In genomic region chr7:130912910-130913720, GRCh38 we compare ENCODE assay signal across 8 cellular contexts.
DNase-seq lines count a peak whose midpoint lies in the region; ATAC-seq and TF ChIP-seq lines count a peak whose summit lies in the region.

No MANE protein-coding gene starts in this region.

- H3K27me3 ChIP-seq in CD4-positive, alpha-beta T cell (ENCODE audit: control insufficient read depth, insufficient read depth, low read length), result no peaks in the 10 kb centered on the region
- H3K27me3 ChIP-seq in adipocyte (replicated peaks; ENCODE audit: control insufficient read depth, insufficient read depth, low read length), result no peaks in the 10 kb centered on the region
- H3K27me3 ChIP-seq in iPS-20b (ENCODE audit: insufficient read depth, low read length), result no peaks in the 10 kb centered on the region

- peak overlapping the region; percentile 91 for H3K4me3 ChIP-seq in adipocyte (ENCODE audit: low read length)
- no peak overlapping the region for H3K4me3 ChIP-seq in iPS-20b (ENCODE audit: low read length)

- peak overlapping the region; percentile 92 for H3K4me3 Mint-ChIP-seq in CD4-positive, alpha-beta T cell

- TF ChIP-seq CTCF in CD4-positive, alpha-beta T cell (IDR thresholded peaks at IDR 0.05), result no peak

- peak; percentile 90 for ATAC-seq in CD4-positive, alpha-beta T cell (ENCODE audit: poor library complexity)
- ATAC-seq in GM19467 (IDR thresholded peaks at IDR 0.05; ENCODE audit: unreplicated experiment), result peak; percentile 79
- ATAC-seq in HG03575 (IDR thresholded peaks at IDR 0.05; ENCODE audit: extremely low read depth, insufficient number of reproducible peaks, low FRiP score, unreplicated experiment), result peak; percentile 45

- peak overlapping the region; percentile 92 for H3K27ac Mint-ChIP-seq in CD4-positive, alpha-beta T cell

- H3K9me3 Mint-ChIP-seq in CD4-positive, alpha-beta T cell, result no peaks in the 10 kb centered on the region

- peak overlapping the region; percentile 96 for H3K9ac ChIP-seq in adipocyte (ENCODE audit: low read length)
- H3K9ac ChIP-seq in iPS-20b (ENCODE audit: low read depth, low read length), result peak overlapping the region; percentile 3; the same call in 1 of the 2 replicates

- peaks cover 13% of the 10 kb centered on the region for H3K36me3 ChIP-seq in adipocyte (ENCODE audit: control insufficient read depth, insufficient read depth, low read length, severe bottlenecking)
- H3K36me3 ChIP-seq in iPS-20b (ENCODE audit: insufficient read depth, low read depth, low read length), result no peaks in the 10 kb centered on the region

- peaks cover 94% of the 10 kb centered on the region for H3K4me1 Mint-ChIP-seq in CD4-positive, alpha-beta T cell (ENCODE audit: low read depth)

- CTCF ChIA-PET in CD4-positive, alpha-beta T cell (lab: Charles Lee), result interaction anchor here (7.6 kb wide), 1 partner anchor 17 kb away, joined by 50 read pairs; no protein-coding TSS in a partner anchor

- H3K4me1 ChIP-seq in adipocyte (ENCODE audit: control insufficient read depth, insufficient read depth, low read length) (peaks cover 86% of the 10 kb centered on the region), iPS-20b (ENCODE audit: insufficient read depth, low read length) (peaks cover 52% of the 10 kb centered on the region)

- DNase-seq in CD4-positive, alpha-beta T cell, result peak; percentile 56 to 87 (median 68)
- peak; percentile 80 for DNase-seq in T follicular helper cell (ENCODE audit: low read depth)
- peak; percentile 96 for DNase-seq in adipocyte (ENCODE audit: low read depth)
- DNase-seq in stimulated activated CD4-positive, alpha-beta T cell treated with anti-CD3 and anti-CD28 coated beads, Interleukin-15, amount 100 ng/mL, for 48 hours (ENCODE audit: low read depth in 2 of 2), result peak; percentile 82 to 89
- DNase-seq in NCI-H187 treated with DMSO at 0.1 percent for 48 hours (lab: John Stamatoyannopoulos, UW), result no peak

- POLR2A ChIA-PET in CD4-positive, alpha-beta T cell (lab: Charles Lee), result interaction anchor here (0.6 to 2.3 kb wide), 27 partner anchors 9 to 708 kb away, joined by 3 to 25 read pairs (median 5); partner anchors contain the start of gene TMEM209

- no peaks in the 10 kb centered on the region for H3K27me3 Mint-ChIP-seq in CD4-positive, alpha-beta T cell

- peak overlapping the region; percentile 92 for H3K27ac ChIP-seq in CD4-positive, alpha-beta T cell (ENCODE audit: low read depth, low read length)
- no peak overlapping the region for H3K27ac ChIP-seq in iPS-20b (ENCODE audit: low read length)

- intact Hi-C loops in CD4-positive, alpha-beta T cell (cut with DNase I, micrococcal nuclease), result loop anchor here in 1 of 2 experiments (1.0 to 5.0 kb wide), 4 partner anchors 30 to 129 kb away; no protein-coding TSS in a partner anchor

- H3K36me3 Mint-ChIP-seq in CD4-positive, alpha-beta T cell (ENCODE audit: low read depth), result peaks cover 47% of the 10 kb centered on the region

- no peaks in the 10 kb centered on the region for H3K9me3 ChIP-seq in CD4-positive, alpha-beta T cell (ENCODE audit: control insufficient read depth, low read length)
- H3K9me3 ChIP-seq in adipocyte (ENCODE audit: control insufficient read depth, low read length) (no peaks in the 10 kb centered on the region), iPS-20b (ENCODE audit: insufficient read depth, low read depth, low read length) (no peaks in the 10 kb centered on the region)
